In genomic region chr7:65809259-65809981, GRCh38 we compare ENCODE assay signal across 14 cellular contexts.
DNase-seq lines count a peak whose midpoint lies in the region; ATAC-seq and TF ChIP-seq lines count a peak whose summit lies in the region.
"Had no signal": no experiment of that assay in that cellular context is flagged by ENCODE, and none has a peak within 500 bp of the region (broad histone marks: within the 10 kb centered on the region; RNA-seq: fewer than 3 reads in every experiment).

No MANE protein-coding gene starts in this region.

- intact Hi-C loops in OCI-LY7 (cut with micrococcal nuclease; ENCODE audit: unreplicated experiment): loop anchor here (2.0 kb wide), 1 partner anchor 63 kb away; the partner anchor contains the start of gene VKORC1L1
- intact Hi-C loops in activated CD4-positive, alpha-beta T cell treated with anti-CD3 and anti-CD28 coated beads for 36 hours (cut with DNase I, micrococcal nuclease): no loop called here

- H3K4me3 Mint-ChIP-seq in activated CD4-positive, alpha-beta T cell treated with anti-CD3 and anti-CD28 coated beads for 36 hours: no peak overlapping the region
- no peak overlapping the region for H3K4me3 Mint-ChIP-seq in WTC11
- no peak overlapping the region for H3K4me3 Mint-ChIP-seq in T-helper 2 cell treated with Interferon-gamma antibody and Interleukin-4, amounts not matched to agents 5 μg/mL and 100 μg/mL, for 36 hours
- H3K4me3 Mint-ChIP-seq: H9 had no signal

- H3K36me3 Mint-ChIP-seq in activated CD4-positive, alpha-beta T cell treated with anti-CD3 and anti-CD28 coated beads for 36 hours (ENCODE audit: low read depth): peaks cover 1% of the 10 kb centered on the region
- H3K36me3 Mint-ChIP-seq in WTC11: no peaks in the 10 kb centered on the region
- no peaks in the 10 kb centered on the region for H3K36me3 Mint-ChIP-seq in T-helper 2 cell treated with Interferon-gamma antibody and Interleukin-4, amounts not matched to agents 5 μg/mL and 100 μg/mL, for 36 hours (ENCODE audit: low read depth)

- H3K9me3 ChIP-seq in OCI-LY7 (ENCODE audit: low read length): peaks cover 9% of the 10 kb centered on the region; the same call in 1 of the 2 replicates

- H3K9me2 ChIP-seq in OCI-LY7 (ENCODE audit: insufficient read depth, low read length): no peaks in the 10 kb centered on the region

- no peak for TF ChIP-seq POLR2A in GM18505 (IDR thresholded peaks at IDR 0.05; ENCODE audit: borderline replicate concordance, extremely low read depth, insufficient read depth, insufficient read length)

- H2AFZ ChIP-seq in OCI-LY7 (ENCODE audit: low read length): peak overlapping the region; percentile 89
- H2AFZ ChIP-seq: PC-9 had no signal

- CTCF ChIA-PET in OCI-LY7 (lab: Charles Lee; ENCODE audit: unreplicated experiment) (no interaction called here), WTC11 (lab: Charles Lee) (no interaction called here)
- CTCF ChIA-PET in activated CD4-positive, alpha-beta T cell treated with anti-CD3 and anti-CD28 coated beads for 36 hours (lab: Charles Lee): no interaction called here

- H3K4me1 ChIP-seq in OCI-LY7 (ENCODE audit: insufficient read depth, low read length, poor library complexity, severe bottlenecking): peaks cover 31% of the 10 kb centered on the region

- POLR2A ChIA-PET in OCI-LY7 (lab: Charles Lee): interaction anchor here (0.7 to 0.9 kb wide), 3 partner anchors 9 to 442 kb away, joined by 3 to 4 read pairs (median 3); no protein-coding TSS in a partner anchor
- POLR2A ChIA-PET in activated CD4-positive, alpha-beta T cell treated with anti-CD3 and anti-CD28 coated beads for 36 hours (lab: Charles Lee): no interaction called here
- POLR2A ChIA-PET in WTC11 (lab: Charles Lee): no interaction called here

- H3K4me2 ChIP-seq in OCI-LY7 (ENCODE audit: low read length): peak overlapping the region; percentile 72
- H3K4me2 ChIP-seq: PC-9, smooth muscle cell had no signal

- TF ChIP-seq CTCF in OCI-LY7 (conservative IDR thresholded peaks at IDR 0.05; ENCODE audit: low read length) (no peak), WTC11 (IDR thresholded peaks at IDR 0.05) (no peak)

- no TSS peak for BruUV-seq in OCI-LY7 (replicated peaks; lab: Mats Ljungman, UMichigan)

- peak overlapping the region; percentile 44 for H3K4me3 ChIP-seq in OCI-LY7 (ENCODE audit: low read depth, low read length, poor library complexity, severe bottlenecking)
- H3K4me3 ChIP-seq: PC-9, smooth muscle cell had no signal

- H3K27ac ChIP-seq in OCI-LY7 (ENCODE audit: low read depth, low read length, poor library complexity, severe bottlenecking): peak overlapping the region; percentile 84
- H3K27ac ChIP-seq: PC-9, VCaP had no signal

- ATAC-seq in GM18505 (IDR thresholded peaks at IDR 0.05; ENCODE audit: unreplicated experiment): peak; percentile 92
- ATAC-seq in GM19468 (IDR thresholded peaks at IDR 0.05; ENCODE audit: extremely low read depth, unreplicated experiment): peak; percentile 69
- peak; percentile 89 for ATAC-seq in HG02981 (IDR thresholded peaks at IDR 0.05; ENCODE audit: unreplicated experiment)
- no peak for ATAC-seq in activated CD4-positive, alpha-beta T cell treated with anti-CD3 and anti-CD28 coated beads for 36 hours
- ATAC-seq in WTC11: no peak

- H4K20me1 ChIP-seq in OCI-LY7 (ENCODE audit: insufficient read depth, low read length): no peaks in the 10 kb centered on the region

- H3K27me3 Mint-ChIP-seq in activated CD4-positive, alpha-beta T cell treated with anti-CD3 and anti-CD28 coated beads for 36 hours: no peaks in the 10 kb centered on the region
- H3K27me3 Mint-ChIP-seq in WTC11 (ENCODE audit: low read depth): no peaks in the 10 kb centered on the region
- no peaks in the 10 kb centered on the region for H3K27me3 Mint-ChIP-seq in T-helper 2 cell treated with Interferon-gamma antibody and Interleukin-4, amounts not matched to agents 5 μg/mL and 100 μg/mL, for 36 hours (ENCODE audit: low read depth)

- no peaks in the 10 kb centered on the region for H3K9me3 Mint-ChIP-seq in activated CD4-positive, alpha-beta T cell treated with anti-CD3 and anti-CD28 coated beads for 36 hours (ENCODE audit: low read depth)
- H3K9me3 Mint-ChIP-seq in WTC11: no peaks in the 10 kb centered on the region
- no peaks in the 10 kb centered on the region for H3K9me3 Mint-ChIP-seq in T-helper 2 cell treated with Interferon-gamma antibody and Interleukin-4, amounts not matched to agents 5 μg/mL and 100 μg/mL, for 36 hours
- H3K9me3 Mint-ChIP-seq: H9 had no signal

- H3K4me1 Mint-ChIP-seq in activated CD4-positive, alpha-beta T cell treated with anti-CD3 and anti-CD28 coated beads for 36 hours: no peaks in the 10 kb centered on the region
- H3K4me1 Mint-ChIP-seq in WTC11: no peaks in the 10 kb centered on the region
- H3K4me1 Mint-ChIP-seq in T-helper 2 cell treated with Interferon-gamma antibody and Interleukin-4, amounts not matched to agents 5 μg/mL and 100 μg/mL, for 36 hours (ENCODE audit: low read depth): no peaks in the 10 kb centered on the region
- H3K4me1 Mint-ChIP-seq: H9 had no signal

- no peaks in the 10 kb centered on the region for H3K79me2 ChIP-seq in OCI-LY7 (ENCODE audit: insufficient read depth, low read depth, low read length)

- peaks cover 8% of the 10 kb centered on the region for H3K36me3 ChIP-seq in OCI-LY7 (ENCODE audit: insufficient read depth, low read length)

- H3K27ac Mint-ChIP-seq in activated CD4-positive, alpha-beta T cell treated with anti-CD3 and anti-CD28 coated beads for 36 hours: no peak overlapping the region
- H3K27ac Mint-ChIP-seq in WTC11: no peak overlapping the region
- no peak overlapping the region for H3K27ac Mint-ChIP-seq in T-helper 2 cell treated with Interferon-gamma antibody and Interleukin-4, amounts not matched to agents 5 μg/mL and 100 μg/mL, for 36 hours
- H3K27ac Mint-ChIP-seq: H9 had no signal

- DNase-seq in OCI-LY7 (ENCODE audit: low spot score) (peak; percentile 79), WTC11 (ENCODE audit: low spot score) (no peak), SW 1271 (lab: John Stamatoyannopoulos, UW) (no peak)
- DNase-seq in activated CD4-positive, alpha-beta T cell treated with anti-CD3 and anti-CD28 coated beads for 36 hours: no peak
- DNase-seq in T-helper 2 cell treated with Interferon-gamma antibody and Interleukin-4, amounts not matched to agents 5 μg/mL and 100 μg/mL, for 36 hours (ENCODE audit: low spot score): no peak
- DNase-seq: activated naive CD4-positive, alpha-beta T cell treated with Interleukin-2 at 50 U/mL for 16 hours; H9; NCI-H1092; PC-9 had no signal

TF ChIP-seq in WTC11, 78 proteins besides CTCF, POLR2A, EP300 and RAD21 (continues in another document):
- no peak for TF ChIP-seq TEAD4 (CRISPR knock-in tag; IDR thresholded peaks at IDR 0.05)
- TF ChIP-seq MYBL2 (CRISPR knock-in tag; IDR thresholded peaks at IDR 0.05): no peak
- no peak for TF ChIP-seq ZNF138 (CRISPR knock-in tag; conservative IDR thresholded peaks at IDR 0.05)
- TF ChIP-seq E2F1 (CRISPR knock-in tag; IDR thresholded peaks at IDR 0.05): no peak
- no peak for TF ChIP-seq KAT7 (CRISPR knock-in tag; IDR thresholded peaks at IDR 0.05; ENCODE audit: borderline replicate concordance)
- TF ChIP-seq PRDM15 (CRISPR knock-in tag; IDR thresholded peaks at IDR 0.05): no peak
- TF ChIP-seq NFYB (CRISPR knock-in tag; conservative IDR thresholded peaks at IDR 0.05; ENCODE audit: low read depth): no peak
- TF ChIP-seq, protein P1, sequence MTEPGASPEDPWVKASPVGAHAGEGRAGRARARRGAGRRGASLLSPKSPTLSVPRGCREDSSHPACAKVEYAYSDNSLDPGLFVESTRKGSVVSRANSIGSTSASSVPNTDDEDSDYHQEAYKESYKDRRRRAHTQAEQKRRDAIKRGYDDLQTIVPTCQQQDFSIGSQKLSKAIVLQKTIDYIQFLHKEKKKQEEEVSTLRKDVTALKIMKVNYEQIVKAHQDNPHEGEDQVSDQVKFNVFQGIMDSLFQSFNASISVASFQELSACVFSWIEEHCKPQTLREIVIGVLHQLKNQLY (CRISPR knock-in tag; IDR thresholded peaks at IDR 0.05): no peak

Comparison
In these comparisons a context has a peak if more than half of its experiments do, and no peak if none do; other contexts are left out.
1. ATAC-seq: peak in GM18505 (single experiment), GM19468 (single experiment) and HG02981 (single experiment); none in activated CD4-positive, alpha-beta T cell treated with anti-CD3 and anti-CD28 coated beads for 36 hours (single experiment) and WTC11 (single experiment).